ENCODE assay signal across 15 cellular contexts in the genomic region with DNA sequence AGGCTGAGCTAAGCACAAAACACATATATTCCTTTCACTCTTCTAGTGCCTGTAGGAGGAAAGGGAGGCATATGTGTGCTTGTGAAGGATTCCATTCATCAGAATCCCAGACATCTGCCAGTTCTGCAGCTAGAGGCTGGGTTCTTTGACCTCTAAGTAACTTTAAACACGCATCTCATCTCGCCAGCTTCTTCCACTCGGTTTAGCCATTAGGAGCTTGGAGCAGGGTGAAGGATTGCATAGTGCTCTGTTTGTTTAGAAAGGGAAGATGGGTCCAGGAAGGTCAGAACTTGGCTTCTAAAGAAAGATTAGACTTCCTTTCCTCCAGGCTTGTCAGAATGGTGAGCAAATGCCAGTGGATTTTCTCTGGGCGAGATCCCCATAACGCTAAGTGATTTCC. TPM values are rescaled to one million over a fixed set of nuclear protein-coding genes. Genes with fewer than 3 reads are reported as not detected.
DNase-seq lines count a peak whose midpoint lies in the region; ATAC-seq, FAIRE-seq and TF ChIP-seq lines count a peak whose summit lies in the region.
"Had no signal": no experiment of that assay in that cellular context is flagged by ENCODE, and none has a peak within 500 bp of the region (broad histone marks: within the 10 kb centered on the region; RNA-seq: fewer than 3 reads in every experiment).

No MANE protein-coding gene starts in this region.

- FAIRE-seq in HTR-8/SVneo (lab: Jason Lieb, UNC): no peak

- peaks cover 11% of the 10 kb centered on the region for H3K36me3 Mint-ChIP-seq in activated CD4-positive, alpha-beta T cell treated with anti-CD3 and anti-CD28 coated beads, Interleukin-2, amount 10 ng/mL, durations not matched to agents 24 days and 14 days (ENCODE audit: low read depth)
- no peaks in the 10 kb centered on the region for H3K36me3 Mint-ChIP-seq in T-helper 17 cell (ENCODE audit: low read depth)

- no peaks in the 10 kb centered on the region for H3K9me3 Mint-ChIP-seq in activated CD4-positive, alpha-beta T cell treated with anti-CD3 and anti-CD28 coated beads, Interleukin-2, amount 10 ng/mL, durations not matched to agents 24 days and 14 days

- WGBS in esophagus squamous epithelium, 2 donors: 61 to 72% methylated on average over 2 to 5 of the region's 5 CpGs

- H3K4me1 ChIP-seq in esophagus squamous epithelium: peaks cover 40 to 91% (median 65%) of the 10 kb centered on the region in 3 donors
- peaks cover 40% of the 10 kb centered on the region for H3K4me1 ChIP-seq in skeletal muscle satellite cell (ENCODE audit: control insufficient read depth, insufficient read depth, low read length)

- H3K9me3 ChIP-seq in T-helper 17 cell (ENCODE audit: control insufficient read depth, low read length, poor library complexity, severe bottlenecking) (no peaks in the 10 kb centered on the region), esophagus squamous epithelium (no peaks in the 10 kb centered on the region), skeletal muscle satellite cell (replicated peaks; ENCODE audit: low read length) (no peaks in the 10 kb centered on the region)
- H3K9me3 ChIP-seq: body of pancreas had no signal

- H3K4me2 ChIP-seq in skeletal muscle satellite cell (ENCODE audit: low read length): peak overlapping the region; percentile 87

- H3K27me3 Mint-ChIP-seq in activated CD4-positive, alpha-beta T cell treated with anti-CD3 and anti-CD28 coated beads, Interleukin-2, amount 10 ng/mL, durations not matched to agents 24 days and 14 days: no peaks in the 10 kb centered on the region
- no peaks in the 10 kb centered on the region for H3K27me3 Mint-ChIP-seq in T-helper 17 cell
- H3K27me3 Mint-ChIP-seq: activated CD8-positive, alpha-beta memory T cell treated with anti-CD3 and anti-CD28 coated beads, Interleukin-2, amount 10 ng/mL, durations not matched to agents 7 days and 5 days had no signal

- peak overlapping the region in 3 of 4 donors; percentile 16 to 99 (median 98) for H3K27ac ChIP-seq in esophagus squamous epithelium
- H3K27ac ChIP-seq: body of pancreas had no signal

- H3K4me1 Mint-ChIP-seq in activated CD4-positive, alpha-beta T cell treated with anti-CD3 and anti-CD28 coated beads, Interleukin-2, amount 10 ng/mL, durations not matched to agents 24 days and 14 days: peaks cover 32% of the 10 kb centered on the region
- peaks cover 33% of the 10 kb centered on the region for H3K4me1 Mint-ChIP-seq in T-helper 17 cell

- H3K4me3 ChIP-seq in esophagus squamous epithelium (no peak overlapping the region), skeletal muscle satellite cell (ENCODE audit: low read length) (no peak overlapping the region)
- H3K4me3 ChIP-seq: body of pancreas had no signal

- intact Hi-C loops in activated CD4-positive, alpha-beta T cell treated with anti-CD3 and anti-CD28 coated beads, Interleukin-2, amount 10 ng/mL, durations not matched to agents 24 days and 14 days (cut with micrococcal nuclease): loop anchor here (2.0 kb wide), 1 partner anchor 13 kb away; no protein-coding TSS in a partner anchor
- intact Hi-C loops in esophagus squamous epithelium (cut with DNase I): no loop called here

- H3K27me3 ChIP-seq in esophagus squamous epithelium (no peaks in the 10 kb centered on the region), skeletal muscle satellite cell (ENCODE audit: control insufficient read depth, insufficient read depth, low read length) (no peaks in the 10 kb centered on the region)
- H3K27me3 ChIP-seq: body of pancreas had no signal

- ATAC-seq in T-helper 17 cell: no peak
- ATAC-seq: activated CD8-positive, alpha-beta memory T cell treated with anti-CD3 and anti-CD28 coated beads, Interleukin-2, amount 10 ng/mL, durations not matched to agents 7 days and 5 days; body of pancreas; left colon had no signal

- TF ChIP-seq POLR2A in esophagus squamous epithelium (IDR thresholded peaks at IDR 0.05): no peak

- no peak for DNase-seq in activated CD4-positive, alpha-beta T cell treated with anti-CD3 and anti-CD28 coated beads, Interleukin-2, amount 10 ng/mL, durations not matched to agents 24 days and 14 days
- DNase-seq in activated CD4-positive, alpha-beta T cell treated with anti-CD3 and anti-CD28 coated beads, Interleukin-2, amount 50 U/mL, for 48 hours: no peak
- DNase-seq in T-helper 17 cell (no peak), esophagus squamous epithelium (lab: John Stamatoyannopoulos, UW) (no peak), NCI-H526 treated with DMSO at 0.1 percent for 48 hours (lab: John Stamatoyannopoulos, UW) (no peak), HTR-8/SVneo (ENCODE audit: insufficient read length, low spot score) (no peak)
- no peak for DNase-seq in activated CD8-positive, alpha-beta memory T cell treated with anti-CD3 and anti-CD28 coated beads for 24 hours
- DNase-seq: activated CD8-positive, alpha-beta memory T cell treated with anti-CD3 and anti-CD28 coated beads, Interleukin-2, amount 10 ng/mL, durations not matched to agents 7 days and 5 days; body of pancreas; left colon; NCI-H146; stimulated activated CD4-positive, alpha-beta T cell treated with anti-CD3 and anti-CD28 coated beads, Interleukin-1b, Interleukin-23, amount 100 ng/mL, for 48 hours; stimulated activated naive CD4-positive, alpha-beta T cell treated with Interleukin-2 at 50 U/mL for 16 hours; T-helper 9 cell had no signal

- H3K4me3 Mint-ChIP-seq in activated CD4-positive, alpha-beta T cell treated with anti-CD3 and anti-CD28 coated beads, Interleukin-2, amount 10 ng/mL, durations not matched to agents 24 days and 14 days: peak overlapping the region; percentile 10
- H3K4me3 Mint-ChIP-seq in T-helper 17 cell: peak overlapping the region; percentile 31
- H3K4me3 Mint-ChIP-seq: activated CD8-positive, alpha-beta memory T cell treated with anti-CD3 and anti-CD28 coated beads, Interleukin-2, amount 10 ng/mL, durations not matched to agents 7 days and 5 days had no signal

- no peak for TF ChIP-seq CTCF in esophagus squamous epithelium (IDR thresholded peaks at IDR 0.05)

- H3K27ac Mint-ChIP-seq in activated CD4-positive, alpha-beta T cell treated with anti-CD3 and anti-CD28 coated beads, Interleukin-2, amount 10 ng/mL, durations not matched to agents 24 days and 14 days: no peak overlapping the region
- H3K27ac Mint-ChIP-seq in T-helper 17 cell: no peak overlapping the region
- H3K27ac Mint-ChIP-seq: activated CD8-positive, alpha-beta memory T cell treated with anti-CD3 and anti-CD28 coated beads, Interleukin-2, amount 10 ng/mL, durations not matched to agents 7 days and 5 days had no signal

- H3K36me3 ChIP-seq in esophagus squamous epithelium: no peaks in the 10 kb centered on the region
- H3K36me3 ChIP-seq in skeletal muscle satellite cell (ENCODE audit: insufficient read depth, low read length): no peaks in the 10 kb centered on the region

- no peak overlapping the region for H3K9ac ChIP-seq in skeletal muscle satellite cell (ENCODE audit: low read depth, low read length)

RNA-seq across cellular contexts. Expression of a gene that starts 43.6 kb away (rescaled TPM):
- total RNA-seq in activated CD4-positive, alpha-beta T cell treated with anti-CD3 and anti-CD28 coated beads, Interleukin-2, amount 10 ng/mL, durations not matched to agents 24 days and 14 days: 183 and 185 TPM in 2 replicates
- 100 to 1,000 TPM in 1 of 2 donors, 10 to 100 TPM in 1; 91.0 to 104 TPM for total RNA-seq in T-helper 17 cell
- 100 to 1,000 TPM; 130 to 189 (median 142) TPM for total RNA-seq in esophagus squamous epithelium
- total RNA-seq in skeletal muscle satellite cell (2012; rRNA removed): 106 and 109 TPM in 2 replicates
